ENCODE assay signal across 26 cellular contexts in genomic region chr6:168704678-168705077, GRCh38.
"Had no signal": no experiment of that assay in that cellular context is flagged by ENCODE, and none has a peak within 500 bp of the region (broad histone marks: within the 10 kb centered on the region; RNA-seq: fewer than 3 reads in every experiment).

No MANE protein-coding gene starts in this region.

- H3K27ac ChIP-seq: brain microvascular endothelial cell, esophagus muscularis mucosa, gastroesophageal sphincter, WERI-Rb-1 had no signal

- H3K4me3 ChIP-seq: esophagus muscularis mucosa, gastroesophageal sphincter had no signal

- DNase-seq: activated B cell treated with CpG ODN at 0.5 μM for 24 hours; activated CD4-positive, alpha-beta T cell treated with anti-CD3 and anti-CD28 coated beads for 48 hours; activated CD4-positive, alpha-beta T cell treated with anti-CD3 and anti-CD28 coated beads, Interleukin-2, amount 50 U/mL, for 1 hour; activated CD4-positive, alpha-beta T cell treated with anti-CD3 and anti-CD28 coated beads, Interleukin-2, amount 50 U/mL, for 48 hours; activated CD8-positive, alpha-beta memory T cell treated with anti-CD3 and anti-CD28 coated beads for 24 hours; activated CD8-positive, alpha-beta T cell treated with anti-CD3 and anti-CD28 coated beads for 36 hours; activated effector memory CD4-positive, alpha-beta T cell treated with Interleukin-2 at 50 U/mL for 16 hours; activated gamma-delta T cell treated with Interleukin-2 at 50 U/mL for 16 hours; activated naive CD4-positive, alpha-beta T cell treated with anti-CD3 and anti-CD28 coated beads, Interleukin-2, amount 50 U/mL, for 16 hours; activated naive CD4-positive, alpha-beta T cell treated with Interleukin-2 at 50 U/mL for 16 hours; activated T-cell treated with anti-CD3 and anti-CD28 coated beads, Interleukin-2, amount 50 U/mL, for 4 hours; amniotic stem cell; brain microvascular endothelial cell; effector CD8-positive, alpha-beta T cell; foreskin melanocyte; T-helper 1 cell; T-helper 17 cell; T1000; WERI-Rb-1 had no signal

- H3K9me3 ChIP-seq: esophagus muscularis mucosa, gastroesophageal sphincter had no signal

- H3K36me3 ChIP-seq: brain microvascular endothelial cell, esophagus muscularis mucosa, gastroesophageal sphincter, WERI-Rb-1 had no signal

- FAIRE-seq: astrocyte, bronchial epithelial cell, colon had no signal

- ATAC-seq: activated CD4-positive, CD25-positive, alpha-beta regulatory T cell treated with anti-CD3 and anti-CD28 coated beads, Interleukin-2, amount 50 U/mL, for 24 hours; activated CD8-positive, alpha-beta T cell treated with anti-CD3 and anti-CD28 coated beads for 36 hours; activated T-cell treated with anti-CD3 and anti-CD28 coated beads, Interleukin-2, amount 50 U/mL, for 4 hours; activated T-helper 17 cell treated with anti-CD3 and anti-CD28 coated beads, Interleukin-2, amount 50 U/mL, for 72 hours; gastroesophageal sphincter; T-helper 17 cell had no signal

- H3K27me3 ChIP-seq: brain microvascular endothelial cell, esophagus muscularis mucosa, gastroesophageal sphincter had no signal
